Comparison of ENCODE assay signal across 12 cellular contexts in the genomic region with DNA sequence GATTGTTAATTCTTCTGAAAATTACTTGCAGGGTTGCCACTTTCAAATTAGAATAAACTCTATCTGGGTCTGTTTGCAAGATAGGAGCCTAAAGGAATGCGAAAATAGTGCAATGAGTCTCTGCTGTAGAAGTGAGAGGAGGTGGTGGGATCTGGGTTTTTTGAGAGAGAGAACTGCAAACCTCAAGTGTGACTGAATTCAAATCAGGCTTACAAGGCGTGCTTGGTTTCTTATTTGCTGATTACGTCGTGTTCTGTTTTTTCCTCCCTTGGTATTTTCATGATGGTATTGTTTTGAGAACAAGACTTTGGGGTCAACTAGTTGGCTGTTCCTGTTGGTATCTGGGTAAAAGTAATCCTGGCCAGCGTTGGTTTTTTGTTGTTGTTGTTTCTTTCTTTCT.
DNase-seq lines count a peak whose midpoint lies in the region; ATAC-seq and TF ChIP-seq lines count a peak whose summit lies in the region.
"Had no signal": no experiment of that assay in that cellular context is flagged by ENCODE, and none has a peak within 500 bp of the region (broad histone marks: within the 10 kb centered on the region; RNA-seq: fewer than 3 reads in every experiment).

No MANE protein-coding gene starts in this region.

- H3K27me3 ChIP-seq in HAP-1 (ENCODE audit: low read depth) = peaks cover 2% of the 10 kb centered on the region; the same call in 1 of the 2 replicates
- H3K27me3 ChIP-seq in thyroid gland = no peaks in the 10 kb centered on the region
- H3K27me3 ChIP-seq: ascending aorta, heart right ventricle had no signal

- H3K36me3 ChIP-seq in HAP-1 (replicated peaks) (no peaks in the 10 kb centered on the region), thyroid gland (no peaks in the 10 kb centered on the region)
- H3K36me3 ChIP-seq: ascending aorta, heart right ventricle had no signal

- TF ChIP-seq CTCF in GM13977 (IDR thresholded peaks at IDR 0.05; ENCODE audit: extremely low read depth, insufficient read depth, missing control alignments) (no peak), thyroid gland (IDR thresholded peaks at IDR 0.05) (no peak)

- no peaks in the 10 kb centered on the region for H3K4me1 ChIP-seq in HAP-1
- no peaks in the 10 kb centered on the region for H3K4me1 ChIP-seq in thyroid gland
- H3K4me1 ChIP-seq: ascending aorta had no signal

- H3K9me3 Mint-ChIP-seq in effector memory CD8-positive, alpha-beta T cell = no peaks in the 10 kb centered on the region
- H3K9me3 Mint-ChIP-seq: nephron had no signal

- H3K9me3 ChIP-seq in HAP-1 (no peaks in the 10 kb centered on the region), thyroid gland (no peaks in the 10 kb centered on the region)
- H3K9me3 ChIP-seq: ascending aorta, heart right ventricle had no signal

- H3K4me1 Mint-ChIP-seq in effector memory CD8-positive, alpha-beta T cell (ENCODE audit: low read depth in 2 of 2) = peaks cover 10 to 27% of the 10 kb centered on the region in 2 donors

- WGBS in thyroid gland, 2 donors = 80 to 83% methylated on average over 5 of the region's 5 CpGs

- H3K36me3 Mint-ChIP-seq in effector memory CD8-positive, alpha-beta T cell (ENCODE audit: insufficient read depth) = no peaks in the 10 kb centered on the region

- H3K27ac ChIP-seq in thyroid gland = no peak overlapping the region
- H3K27ac ChIP-seq: ascending aorta, heart right ventricle had no signal

- ATAC-seq in GM19463 (IDR thresholded peaks at IDR 0.05; ENCODE audit: unreplicated experiment) = peak; percentile 94
- peak; percentile 96 for ATAC-seq in HG03095 (IDR thresholded peaks at IDR 0.05; ENCODE audit: unreplicated experiment)
- ATAC-seq in effector memory CD8-positive, alpha-beta T cell (replicated peaks) = peak; percentile 37
- no peak for ATAC-seq in GM18861 (IDR thresholded peaks at IDR 0.05; ENCODE audit: unreplicated experiment)

- TF ChIP-seq POLR2A in thyroid gland (IDR thresholded peaks at IDR 0.05) = no peak

- peak overlapping the region in 1 of 2 donors; percentile 7 for H3K4me3 Mint-ChIP-seq in effector memory CD8-positive, alpha-beta T cell
- H3K4me3 Mint-ChIP-seq: nephron had no signal

- in situ Hi-C loops in GM13977 (cut with MboI; ENCODE audit: low pct_unique_long_range_greater_than_20kb, low sequenced_read_pairs, unreplicated experiment) (no loop called here), HAP-1 (cut with MboI; ENCODE audit: low sequenced_read_pairs) (no loop called here)

- peak overlapping the region in 1 of 2 donors; percentile 71 for H3K27ac Mint-ChIP-seq in effector memory CD8-positive, alpha-beta T cell
- H3K27ac Mint-ChIP-seq: nephron had no signal

- DNase-seq in GM13977 (ENCODE audit: low spot score) = peak; percentile 50
- no peak for DNase-seq in effector memory CD8-positive, alpha-beta T cell
- DNase-seq in NCI-H187 (lab: John Stamatoyannopoulos, UW) = no peak
- no peak for DNase-seq in HAP-1 (ENCODE audit: low spot score in 2 of 2)
- no peak for DNase-seq in thyroid gland
- DNase-seq: DMS 273 treated with DMSO at 0.1 percent for 48 hours, heart right ventricle had no signal

- H3K4me3 ChIP-seq in HAP-1 = no peak overlapping the region
- H3K4me3 ChIP-seq in thyroid gland (replicated peaks in 1 of 3) = no peak overlapping the region
- H3K4me3 ChIP-seq: ascending aorta, heart right ventricle had no signal

- H3K27me3 Mint-ChIP-seq in effector memory CD8-positive, alpha-beta T cell = no peaks in the 10 kb centered on the region

- intact Hi-C loops in thyroid gland (cut with DNase I) = no loop called here
